8 cellular contexts compared by ENCODE assay signal in the genomic region with DNA sequence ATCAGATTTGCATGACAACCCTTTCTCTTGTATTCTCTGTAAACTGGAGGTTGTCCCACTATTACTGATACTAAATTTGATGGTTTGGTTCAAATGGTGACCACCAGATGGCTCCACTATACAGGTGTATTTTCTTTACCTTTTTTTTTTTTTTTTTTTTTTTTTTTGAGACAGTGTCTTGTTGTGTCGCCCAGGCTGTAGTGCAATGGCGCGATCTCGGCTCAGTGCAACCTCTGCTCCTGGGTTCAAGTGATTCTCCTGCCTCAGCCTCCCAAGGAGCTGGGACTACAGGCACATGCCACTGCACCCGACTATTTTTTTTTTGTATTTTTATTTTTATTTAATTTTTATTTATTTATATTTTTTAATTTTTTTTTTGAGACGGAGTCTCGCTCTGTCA. TPM values are rescaled to one million over a fixed set of nuclear protein-coding genes. Genes with fewer than 3 reads are reported as not detected.
A peak's percentile ranks its signal among the peaks of the same experiment; 100 is the strongest.
DNase-seq lines count a peak whose midpoint lies in the region; ATAC-seq and TF ChIP-seq lines count a peak whose summit lies in the region.

No MANE protein-coding gene starts in this region.

- POLR2A ChIA-PET in BJ (lab: Charles Lee) (interaction anchor here (0.6 to 0.7 kb wide), 2 partner anchors 27 to 35 kb away, joined by 5 read pairs; no protein-coding TSS in a partner anchor), MCF 10A (lab: Yijun Ruan, JAX) (interaction anchor here (0.6 to 18.8 kb wide), 8 partner anchors 7 to 70 kb away, joined by 3 to 877 read pairs (median 8); partner anchors contain the start of genes MRPL18, SOD2, TCP1 and WTAP)

- peaks cover 42% of the 10 kb centered on the region for H3K4me1 Mint-ChIP-seq in MCF 10A (ENCODE audit: insufficient read depth, unreplicated experiment)

- no peaks in the 10 kb centered on the region for H3K9me3 Mint-ChIP-seq in MCF 10A (ENCODE audit: unreplicated experiment)

- CTCF ChIA-PET in BJ (lab: Yijun Ruan, JAX) (interaction anchor here (0.6 to 2.0 kb wide), 14 partner anchors 10 to 1714 kb away, joined by 3 to 6 read pairs (median 4); partner anchors contain the start of gene ACAT2), MCF 10A (lab: Yijun Ruan, JAX) (interaction anchor here (0.6 to 4.0 kb wide), 18 partner anchors 12 to 1326 kb away, joined by 3 to 27 read pairs (median 3); partner anchors contain the start of genes SOD2 and TCP1)

- no peaks in the 10 kb centered on the region for H3K36me3 ChIP-seq in BJ (ENCODE audit: control insufficient read depth, insufficient read depth, low read length)

- no peak for ATAC-seq in GM19324 (IDR thresholded peaks at IDR 0.05; ENCODE audit: low FRiP score, unreplicated experiment)
- no peak for ATAC-seq in right cardiac atrium

- H3K4me3 ChIP-seq in BJ (ENCODE audit: low read depth, low read length) (no peak overlapping the region), GM12865 (ENCODE audit: low read depth, low read length) (no peak overlapping the region), right cardiac atrium (ENCODE audit: low read length) (no peak overlapping the region)

- H3K27me3 Mint-ChIP-seq in MCF 10A (ENCODE audit: insufficient read depth, unreplicated experiment): no peaks in the 10 kb centered on the region

- WGBS in right cardiac atrium: 75% methylated on average over 7 of the region's 7 CpGs

- peaks cover 23% of the 10 kb centered on the region for H3K36me3 Mint-ChIP-seq in MCF 10A (ENCODE audit: insufficient read depth, unreplicated experiment)

- DNase-seq in BJ (ENCODE audit: low read depth) (no peak), GM12865 (ENCODE audit: low read depth) (peak; percentile 72), NCI-H526 treated with DMSO at 0.1 percent for 48 hours (lab: John Stamatoyannopoulos, UW) (peak; percentile 34), MCF 10A (ENCODE audit: unreplicated experiment) (peak; percentile 72), mucosa of gallbladder (ENCODE audit: low spot score) (peak; percentile 36), AG20443 (ENCODE audit: low spot score) (no peak), right cardiac atrium (no peak)

- peaks cover 8% of the 10 kb centered on the region for H3K4me1 ChIP-seq in right cardiac atrium (ENCODE audit: control insufficient read depth, insufficient read depth, low read length)

- H3K27ac ChIP-seq in right cardiac atrium (ENCODE audit: low read length): no peak overlapping the region

- no peaks in the 10 kb centered on the region for H3K27me3 ChIP-seq in BJ (ENCODE audit: control insufficient read depth, insufficient read depth, low read length)
- H3K27me3 ChIP-seq in right cardiac atrium (ENCODE audit: control insufficient read depth, insufficient read depth): no peaks in the 10 kb centered on the region

- no peak overlapping the region for H3K4me3 Mint-ChIP-seq in MCF 10A (ENCODE audit: unreplicated experiment)

- TF ChIP-seq CTCF in BJ (IDR thresholded peaks at IDR 0.05; ENCODE audit: insufficient read depth, low read depth, low read length) (peak; percentile 41; the same call in 1 of the 2 replicates), GM12865 (IDR thresholded peaks at IDR 0.05; ENCODE audit: insufficient read depth, low read depth, low read length, missing control alignments) (peak; percentile 42), MCF 10A (IDR thresholded peaks at IDR 0.05; ENCODE audit: unreplicated experiment) (peak; percentile 40)

- H3K27ac Mint-ChIP-seq in MCF 10A (ENCODE audit: low read depth, unreplicated experiment): no peak overlapping the region

- no peaks in the 10 kb centered on the region for H3K9me3 ChIP-seq in right cardiac atrium (ENCODE audit: control insufficient read depth, low read length)

- no TSS peak for BruUV-seq in MCF 10A (replicated peaks; lab: Mats Ljungman, UMichigan)

- intact Hi-C loops in MCF 10A (cut with micrococcal nuclease) (no loop called here), right cardiac atrium (cut with DNase I) (no loop called here)

RNA-seq across cellular contexts. Expression of gene WTAP, which starts 6.6 kb away (rescaled TPM):
- polyA plus RNA-seq in BJ (2011; rRNA removed) (10.0 and 23.3 TPM in 2 replicates), right cardiac atrium (46.1 TPM)
- polyA minus RNA-seq in BJ (2011; rRNA and poly(A)+ RNA removed): 21.7 and 24.0 TPM in 2 replicates
- total RNA-seq in MCF 10A (2022) (116 and 142 TPM in 2 replicates), mucosa of gallbladder (75.4 TPM), right cardiac atrium (10 to 100 TPM; 52.0 to 61.0 (median 56.5) TPM)

RNA-seq across cellular contexts. Expression of gene SOD2, which starts 27.7 kb away (rescaled TPM):
- polyA plus RNA-seq in BJ (2011; rRNA removed): 39.4 and 42.1 TPM in 2 replicates
- polyA minus RNA-seq in BJ (2011; rRNA and poly(A)+ RNA removed): 48.7 and 52.8 TPM in 2 replicates
- 424 and 600 TPM in 2 replicates for total RNA-seq in MCF 10A (2022)
- total RNA-seq in mucosa of gallbladder: 189 TPM
- total RNA-seq in right cardiac atrium: 100 to 1,000 TPM; 542 to 606 (median 589) TPM
- polyA plus RNA-seq in right cardiac atrium: 341 TPM

RNA-seq across cellular contexts. Expression of gene ACAT2, which starts 41.1 kb away (rescaled TPM):
- polyA plus RNA-seq in BJ (2011; rRNA removed) (12.5 and 16.0 TPM in 2 replicates), right cardiac atrium (6.0 TPM)
- 6.0 and 6.2 TPM in 2 replicates for polyA minus RNA-seq in BJ (2011; rRNA and poly(A)+ RNA removed)
- total RNA-seq in MCF 10A (2022) (13.4 and 46.0 TPM in 2 replicates), mucosa of gallbladder (69.3 TPM), right cardiac atrium (1 to 10 TPM; 4.7 to 7.9 (median 5.1) TPM)

Comparison
In these comparisons a context has a peak if more than half of its experiments do, and no peak if none do; other contexts are left out.
1. DNase-seq: peak in GM12865 (single experiment), NCI-H526 treated with DMSO at 0.1 percent for 48 hours (single experiment), MCF 10A (single experiment) and mucosa of gallbladder (single experiment); none in BJ (single experiment), AG20443 (single experiment) and right cardiac atrium (0 of 3).
2. Peak in every context shown above with its lines, with median percentiles within 50 percentile points of each other: CTCF ChIP-seq.